Comparison of ENCODE assay signal across 8 cellular contexts in the genomic region with DNA sequence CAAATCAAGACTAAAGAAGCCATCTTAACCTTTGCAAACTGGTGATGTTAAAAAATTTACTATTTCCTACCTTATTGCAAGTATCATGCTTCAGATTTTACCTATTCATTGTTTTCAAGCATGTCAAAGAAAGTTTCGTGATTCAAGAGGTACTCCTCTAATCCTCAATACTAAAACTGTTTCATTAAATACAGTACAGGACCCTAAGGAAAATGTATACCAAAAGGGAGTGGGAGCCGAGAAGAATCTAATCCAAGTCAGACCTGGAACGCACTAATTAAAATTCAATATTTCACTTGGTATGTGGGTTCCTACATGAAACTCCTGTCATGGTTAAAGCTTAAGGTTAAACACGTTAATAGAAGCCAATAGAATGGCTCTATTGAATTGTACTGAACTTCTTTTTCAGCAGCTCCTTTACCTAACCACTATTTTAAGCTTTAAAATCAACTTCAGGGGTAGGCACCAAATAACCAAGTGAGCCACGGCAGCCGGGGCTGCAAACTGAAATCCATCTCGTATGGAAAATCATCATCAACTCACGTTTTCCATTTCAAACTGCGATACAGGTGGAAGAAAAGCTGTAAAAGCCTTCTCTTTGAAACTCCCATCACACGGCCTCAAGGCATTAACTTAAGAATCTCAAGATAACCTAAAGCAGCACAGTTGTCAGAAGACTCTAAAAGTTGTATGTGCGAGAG.
A peak's percentile ranks its signal among the peaks of the same experiment; 100 is the strongest.
DNase-seq lines count a peak whose midpoint lies in the region; ATAC-seq and TF ChIP-seq lines count a peak whose summit lies in the region.

No MANE protein-coding gene starts in this region.

- H3K9ac ChIP-seq in SK-N-MC (ENCODE audit: insufficient read length) (peak overlapping the region; percentile 92), mucosa of rectum (ENCODE audit: low read depth in 1 of 2, low read length in 2 of 2) (peak overlapping the region; percentile 81 to 88)

- H3K27me3 Mint-ChIP-seq in chondrocyte (ENCODE audit: low read depth): no peaks in the 10 kb centered on the region

- intact Hi-C loops in uterus (cut with DNase I; ENCODE audit: low total_unique reads): no loop called here

- H3K4me3 ChIP-seq in SK-N-MC: peak overlapping the region; percentile 86
- H3K4me3 ChIP-seq in mucosa of rectum (ENCODE audit: low read length in 2 of 2): peak overlapping the region; percentile 87 to 91
- H3K4me3 ChIP-seq in uterus: peak overlapping the region; percentile 58 to 82

- no peaks in the 10 kb centered on the region for H3K36me3 Mint-ChIP-seq in chondrocyte (ENCODE audit: low read depth)

- peaks cover 33% of the 10 kb centered on the region for H3K36me3 ChIP-seq in SK-N-MC (ENCODE audit: insufficient read depth, low read length)
- H3K36me3 ChIP-seq in mucosa of rectum (ENCODE audit: control insufficient read depth in 2 of 2, insufficient read depth in 2 of 2, low read length in 2 of 2): no peaks in the 10 kb centered on the region
- H3K36me3 ChIP-seq in uterus: no peaks in the 10 kb centered on the region

- H3K4me1 ChIP-seq in mucosa of rectum (ENCODE audit: control insufficient read depth in 2 of 2, insufficient read depth in 2 of 2, low read length in 2 of 2): peaks cover 7 to 8% of the 10 kb centered on the region in 2 donors
- no peaks in the 10 kb centered on the region for H3K4me1 ChIP-seq in uterus

- no peak for ATAC-seq in GM18519 (IDR thresholded peaks at IDR 0.05; ENCODE audit: low FRiP score, unreplicated experiment)

- peaks cover 4% of the 10 kb centered on the region for H3K9me3 Mint-ChIP-seq in chondrocyte (ENCODE audit: low read depth)

- H3K27me3 ChIP-seq in mucosa of rectum (ENCODE audit: control insufficient read depth in 2 of 2, insufficient read depth in 2 of 2, low read length in 2 of 2) (no peaks in the 10 kb centered on the region), uterus (no peaks in the 10 kb centered on the region)

- TF ChIP-seq CTCF in chondrocyte (IDR thresholded peaks at IDR 0.05): no peak
- no peak for TF ChIP-seq CTCF in uterus (IDR thresholded peaks at IDR 0.05)

- H3K27ac ChIP-seq in SK-N-MC: peak overlapping the region; percentile 95
- H3K27ac ChIP-seq in mucosa of rectum (ENCODE audit: low read depth in 2 of 2, low read length in 2 of 2): peak overlapping the region in 1 of 2 donors; percentile 85
- peak overlapping the region; percentile 76 to 86 for H3K27ac ChIP-seq in uterus

- H3K9me3 ChIP-seq in SK-N-MC (ENCODE audit: low read depth, low read length): 0 out of 2 replicates have a peak, but pooled peaks cover 5% of the 10 kb centered on the region
- no peaks in the 10 kb centered on the region for H3K9me3 ChIP-seq in mucosa of rectum (ENCODE audit: control insufficient read depth in 2 of 2, low read length in 2 of 2)
- no peaks in the 10 kb centered on the region for H3K9me3 ChIP-seq in uterus

- H3K4me3 Mint-ChIP-seq in chondrocyte (ENCODE audit: unreplicated experiment): peak overlapping the region; percentile 95

- peak; percentile 19 for DNase-seq in NK-92 treated with Interleukin-12 subunit alpha and Interleukin-12 subunit beta, amount 100 ng/mL, for 24 hours (lab: John Stamatoyannopoulos, UW)
- DNase-seq in NK-92 (lab: John Stamatoyannopoulos, UW; ENCODE audit: unreplicated experiment): no peak
- DNase-seq in SK-N-MC (ENCODE audit: low read depth, low spot score): no peak
- DNase-seq in chondrocyte (ENCODE audit: low spot score): no peak
- no peak for DNase-seq in uterus
- DNase-seq in NCI-H2107 (lab: John Stamatoyannopoulos, UW): no peak

- TF ChIP-seq POLR2A in uterus (IDR thresholded peaks at IDR 0.05): no peak

- peak overlapping the region; percentile 95 for H3K27ac Mint-ChIP-seq in chondrocyte (ENCODE audit: unreplicated experiment)

- peaks cover 32% of the 10 kb centered on the region for H3K4me1 Mint-ChIP-seq in chondrocyte (ENCODE audit: low read depth)
